In the genomic region with DNA sequence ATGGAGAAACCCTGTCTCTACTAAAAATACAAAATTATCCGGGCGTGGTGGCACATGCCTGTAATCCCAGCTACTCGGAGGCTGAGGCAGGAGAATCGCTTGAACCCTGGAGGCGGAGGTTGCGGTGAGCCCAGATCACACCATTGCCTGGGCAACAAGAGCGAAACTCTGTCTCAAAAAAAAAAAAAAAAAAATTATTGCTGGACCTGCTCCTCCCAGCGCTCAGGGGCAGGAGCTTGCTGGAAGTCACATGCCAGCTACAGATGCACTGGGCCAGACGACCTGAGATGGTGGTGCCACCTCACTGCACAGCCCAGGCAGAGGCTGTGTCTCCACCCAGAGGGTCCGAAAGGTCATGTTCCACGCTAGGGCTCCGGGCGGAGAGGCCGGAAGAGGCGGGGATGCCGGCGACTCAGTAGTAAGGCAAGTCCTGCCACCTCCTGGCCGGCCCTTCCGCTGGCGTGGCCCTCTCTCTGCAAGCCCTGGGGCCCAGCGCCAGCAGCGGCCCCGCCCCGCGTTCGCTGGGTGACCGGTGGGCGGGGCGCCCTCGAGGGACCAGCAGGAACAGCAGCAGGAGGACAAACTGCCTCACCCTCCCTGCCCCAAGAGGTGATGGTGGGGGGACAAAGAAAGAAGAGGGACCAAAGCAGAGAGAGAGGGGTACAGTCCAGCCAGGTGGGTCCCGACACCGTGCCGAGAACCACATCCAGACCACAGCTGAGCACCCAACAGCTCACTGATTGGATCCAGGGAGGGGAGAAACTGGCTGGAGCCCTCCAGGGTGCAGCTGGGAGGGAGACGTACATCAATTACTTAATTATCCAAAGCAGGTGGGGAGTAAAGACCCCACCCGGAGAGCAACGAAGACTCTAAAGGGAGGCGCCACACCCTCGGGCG, we compare ENCODE assay signal across 8 cellular contexts. TPM values are rescaled to one million over a fixed set of nuclear protein-coding genes. Genes with fewer than 3 reads are reported as not detected.
DNase-seq lines count a peak whose midpoint lies in the region; ATAC-seq and TF ChIP-seq lines count a peak whose summit lies in the region.

No MANE protein-coding gene starts in this region.

- H3K27ac Mint-ChIP-seq in T-helper 1 cell treated with Interleukin-12 subunit alpha and Interleukin-12 subunit beta and Interleukin-4 antibody, amounts not matched to agents 30 μg/mL and 1 μg/mL, for 36 hours, result peak overlapping the region; percentile 36
- peak overlapping the region; percentile 94 to 99 (median 98) for H3K27ac Mint-ChIP-seq in brain
- peak overlapping the region; percentile 96 for H3K27ac Mint-ChIP-seq in progenitor cell of endocrine pancreas

- H3K4me3 Mint-ChIP-seq in T-helper 1 cell treated with Interleukin-12 subunit alpha and Interleukin-12 subunit beta and Interleukin-4 antibody, amounts not matched to agents 30 μg/mL and 1 μg/mL, for 36 hours, result peak overlapping the region; percentile 34
- H3K4me3 Mint-ChIP-seq in brain (peak overlapping the region; percentile 80 to 91 (median 88)), progenitor cell of endocrine pancreas (ENCODE audit: low read depth) (peak overlapping the region; percentile 56)

- no peak for ATAC-seq in GM19035 (IDR thresholded peaks at IDR 0.05; ENCODE audit: unreplicated experiment)
- no peak for ATAC-seq in GM19351 (IDR thresholded peaks at IDR 0.05; ENCODE audit: unreplicated experiment)

- no peaks in the 10 kb centered on the region for H3K9me3 Mint-ChIP-seq in T-helper 1 cell treated with Interleukin-12 subunit alpha and Interleukin-12 subunit beta and Interleukin-4 antibody, amounts not matched to agents 30 μg/mL and 1 μg/mL, for 36 hours
- H3K9me3 Mint-ChIP-seq in brain (no peaks in the 10 kb centered on the region), progenitor cell of endocrine pancreas (ENCODE audit: low read depth) (no peaks in the 10 kb centered on the region)

- no peaks in the 10 kb centered on the region for H3K27me3 Mint-ChIP-seq in T-helper 1 cell treated with Interleukin-12 subunit alpha and Interleukin-12 subunit beta and Interleukin-4 antibody, amounts not matched to agents 30 μg/mL and 1 μg/mL, for 36 hours (ENCODE audit: low read depth)
- H3K27me3 Mint-ChIP-seq in brain (peaks cover 9% of the 10 kb centered on the region), progenitor cell of endocrine pancreas (peaks cover 2% of the 10 kb centered on the region)

- TF ChIP-seq CTCF in brain (conservative IDR thresholded peaks at IDR 0.05) (peak in 1 of 2 experiments; percentile 12), progenitor cell of endocrine pancreas (IDR thresholded peaks at IDR 0.05; ENCODE audit: unreplicated experiment) (peak; percentile 36)

- peaks cover 36% of the 10 kb centered on the region for H3K36me3 Mint-ChIP-seq in T-helper 1 cell treated with Interleukin-12 subunit alpha and Interleukin-12 subunit beta and Interleukin-4 antibody, amounts not matched to agents 30 μg/mL and 1 μg/mL, for 36 hours (ENCODE audit: low read depth)
- H3K36me3 Mint-ChIP-seq in brain (peaks cover 13% of the 10 kb centered on the region), progenitor cell of endocrine pancreas (ENCODE audit: insufficient read depth) (peaks cover 18% of the 10 kb centered on the region)

- H3K4me1 Mint-ChIP-seq in T-helper 1 cell treated with Interleukin-12 subunit alpha and Interleukin-12 subunit beta and Interleukin-4 antibody, amounts not matched to agents 30 μg/mL and 1 μg/mL, for 36 hours (ENCODE audit: low read depth), result peaks cover 37% of the 10 kb centered on the region
- H3K4me1 Mint-ChIP-seq in brain (peaks cover 69% of the 10 kb centered on the region), progenitor cell of endocrine pancreas (ENCODE audit: low read depth) (peaks cover 35% of the 10 kb centered on the region)

- DNase-seq in T-helper 1 cell (no peak), NCI-H526 treated with DMSO at 0.1 percent for 48 hours (lab: John Stamatoyannopoulos, UW) (peak; percentile 64), hypothalamus (lab: John Stamatoyannopoulos, UW) (peak in 49 of 51 donors; percentile 19 to 90 (median 71)), progenitor cell of endocrine pancreas (ENCODE audit: low spot score, unreplicated experiment) (peak; percentile 74)

RNA-seq across cellular contexts. Expression of a gene that starts 3.6 kb away (rescaled TPM):
- 8.9 TPM for polyA plus RNA-seq in brain (ENCODE audit: insufficient read depth, low read depth, low replicate concordance)
- 36.0 and 37.5 TPM in 2 replicates for total RNA-seq in progenitor cell of endocrine pancreas

RNA-seq across cellular contexts. Expression of a gene that starts 6.7 kb away (rescaled TPM):
- polyA plus RNA-seq in brain (ENCODE audit: insufficient read depth, low read depth, low replicate concordance), result 7.1 TPM
- total RNA-seq in progenitor cell of endocrine pancreas, result 27.2 and 28.6 TPM in 2 replicates

Comparison
In these comparisons a context has a peak if more than half of its experiments do, and no peak if none do; other contexts are left out.
1. H3K27ac Mint-ChIP-seq: peak in every context shown above with its lines; median percentile 98 in brain; 96 in progenitor cell of endocrine pancreas; 36 in T-helper 1 cell treated with Interleukin-12 subunit alpha and Interleukin-12 subunit beta and Interleukin-4 antibody, amounts not matched to agents 30 μg/mL and 1 μg/mL, for 36 hours.
2. H3K4me3 Mint-ChIP-seq: peak in every context shown above with its lines; median percentile 88 in brain; 56 in progenitor cell of endocrine pancreas; 34 in T-helper 1 cell treated with Interleukin-12 subunit alpha and Interleukin-12 subunit beta and Interleukin-4 antibody, amounts not matched to agents 30 μg/mL and 1 μg/mL, for 36 hours.
3. DNase-seq: peak in NCI-H526 treated with DMSO at 0.1 percent for 48 hours (single experiment), hypothalamus (49 of 51) and progenitor cell of endocrine pancreas (single experiment); none in T-helper 1 cell (0 of 5).